In genomic region chr7:103148994-103149807, GRCh38 we compare ENCODE assay signal across 8 cellular contexts. TPM values are rescaled to one million over a fixed set of nuclear protein-coding genes. Genes with fewer than 3 reads are reported as not detected.
A peak's percentile ranks its signal among the peaks of the same experiment; 100 is the strongest.
DNase-seq lines count a peak whose midpoint lies in the region; TF ChIP-seq lines count a peak whose summit lies in the region.

Gene NAPEPLD, minus strand, starts transcription at chr7:103149099. Its CDS starts 20,323 bp downstream, at chr7:103128776.

- no peaks in the 10 kb centered on the region for H3K27me3 ChIP-seq in neural progenitor cell
- no peaks in the 10 kb centered on the region for H3K27me3 ChIP-seq in stomach

- no peaks in the 10 kb centered on the region for H3K9me3 ChIP-seq in neural progenitor cell (ENCODE audit: low read depth)
- no peaks in the 10 kb centered on the region for H3K9me3 ChIP-seq in stomach

- H3K36me3 Mint-ChIP-seq in neural progenitor cell: peaks cover 2% of the 10 kb centered on the region

- peak within 1 kb of the TSS; percentile 65 for H2AFZ ChIP-seq in neural progenitor cell (replicated peaks)

- H3F3A ChIP-seq in neural progenitor cell (ENCODE audit: low read depth): peaks cover 10% of the 10 kb centered on the region

- intact Hi-C loops in stomach (cut with DNase I; ENCODE audit: low total_unique reads): loop anchor here (10.0 kb wide), 1 partner anchor 74 kb away; the partner anchor contains the start of genes ARMC10 and FBXL13

- no peak for TF ChIP-seq EP300 in stomach (IDR thresholded peaks at IDR 0.05)

- peak within 1 kb of the TSS; percentile 86 for H3K4me3 ChIP-seq in fibroblast of villous mesenchyme (ENCODE audit: low read depth, low read length)
- H3K4me3 ChIP-seq in neural progenitor cell: peak within 1 kb of the TSS; percentile 73
- peak within 1 kb of the TSS; percentile 64 to 87 (median 68) for H3K4me3 ChIP-seq in stomach

- peaks cover 7% of the 10 kb centered on the region for H3K9me3 Mint-ChIP-seq in neural progenitor cell

- H3K4me1 ChIP-seq in neural progenitor cell (peaks cover 26% of the 10 kb centered on the region), stomach (peaks cover 4 to 47% (median 33%) of the 10 kb centered on the region in 4 donors)

- peak within 1 kb of the TSS; percentile 100 for H3K27ac Mint-ChIP-seq in neural progenitor cell

- WGBS in stomach, 5 donors: 0 to 5% (median 1%) methylated on average over 39 to 82 of the region's 82 CpGs

- H3K4me1 Mint-ChIP-seq in neural progenitor cell: peaks cover 36% of the 10 kb centered on the region

- no peaks in the 10 kb centered on the region for H3K36me3 ChIP-seq in neural progenitor cell
- no peaks in the 10 kb centered on the region for H3K36me3 ChIP-seq in stomach

- DNase-seq in ELR (ENCODE audit: low read depth): peak; percentile 90
- peak; percentile 88 for DNase-seq in H4 (ENCODE audit: low spot score)
- peak; percentile 82 for DNase-seq in LoVo (ENCODE audit: low spot score)
- peak; percentile 52 for DNase-seq in activated gamma-delta T cell (lab: John Stamatoyannopoulos, UW)
- peak; percentile 90 for DNase-seq in fibroblast of villous mesenchyme (ENCODE audit: low read depth)
- DNase-seq in neural progenitor cell (ENCODE audit: low spot score): peak; percentile 86
- peak; percentile 89 for DNase-seq in stomach

- TF ChIP-seq POLR2A in Raji (IDR thresholded peaks at IDR 0.05; ENCODE audit: insufficient read depth, low read depth, low read length) (peak; percentile 43; the same call in 1 of the 2 replicates), stomach (IDR thresholded peaks at IDR 0.05) (no peak)

- peak within 1 kb of the TSS; percentile 98 for H3K4me2 ChIP-seq in neural progenitor cell

- H3K27ac ChIP-seq in neural progenitor cell (peak within 1 kb of the TSS; percentile 87), stomach (peak within 1 kb of the TSS; percentile 94 to 98 (median 96))

- peak within 1 kb of the TSS; percentile 92 for H3K4me3 Mint-ChIP-seq in neural progenitor cell

- no peaks in the 10 kb centered on the region for H4K20me1 ChIP-seq in neural progenitor cell (ENCODE audit: low read depth)

- TF ChIP-seq CTCF in fibroblast of villous mesenchyme (IDR thresholded peaks at IDR 0.05; ENCODE audit: insufficient read depth, low read depth, low read length) (peak; percentile 1), neural progenitor cell (IDR thresholded peaks at IDR 0.05) (no peak), stomach (IDR thresholded peaks at IDR 0.05) (no peak)

- peak within 1 kb of the TSS; percentile 44 for H3K9ac ChIP-seq in neural progenitor cell

- peaks cover 44% of the 10 kb centered on the region for H3K79me2 ChIP-seq in neural progenitor cell (ENCODE audit: low read depth)

- no peaks in the 10 kb centered on the region for H3K27me3 Mint-ChIP-seq in neural progenitor cell (ENCODE audit: insufficient read depth, low read depth)

RNA-seq across cellular contexts. Expression of gene NAPEPLD, which starts in this region (rescaled TPM):
- total RNA-seq in H4 (2014; rRNA removed; shearing (Covaris generic)): 3.6 and 5.0 TPM in 2 replicates
- total RNA-seq in fibroblast of villous mesenchyme (5.8 and 6.5 TPM in 2 replicates), neural progenitor cell (ENCODE audit: low replicate concordance) (13.3 and 14.6 TPM in 2 replicates), stomach (10 to 100 TPM; 17.0 to 84.9 (median 40.2) TPM)
- polyA plus RNA-seq in stomach: 1 to 10 TPM; 3.3 to 9.9 (median 5.5) TPM

Comparison
In these comparisons a context has a peak if more than half of its experiments do, and no peak if none do; other contexts are left out.
1. Peak in every context shown above with its lines: DNase-seq, H3K4me3 ChIP-seq and H3K27ac ChIP-seq.